16 cellular contexts compared by ENCODE assay signal in the genomic region with DNA sequence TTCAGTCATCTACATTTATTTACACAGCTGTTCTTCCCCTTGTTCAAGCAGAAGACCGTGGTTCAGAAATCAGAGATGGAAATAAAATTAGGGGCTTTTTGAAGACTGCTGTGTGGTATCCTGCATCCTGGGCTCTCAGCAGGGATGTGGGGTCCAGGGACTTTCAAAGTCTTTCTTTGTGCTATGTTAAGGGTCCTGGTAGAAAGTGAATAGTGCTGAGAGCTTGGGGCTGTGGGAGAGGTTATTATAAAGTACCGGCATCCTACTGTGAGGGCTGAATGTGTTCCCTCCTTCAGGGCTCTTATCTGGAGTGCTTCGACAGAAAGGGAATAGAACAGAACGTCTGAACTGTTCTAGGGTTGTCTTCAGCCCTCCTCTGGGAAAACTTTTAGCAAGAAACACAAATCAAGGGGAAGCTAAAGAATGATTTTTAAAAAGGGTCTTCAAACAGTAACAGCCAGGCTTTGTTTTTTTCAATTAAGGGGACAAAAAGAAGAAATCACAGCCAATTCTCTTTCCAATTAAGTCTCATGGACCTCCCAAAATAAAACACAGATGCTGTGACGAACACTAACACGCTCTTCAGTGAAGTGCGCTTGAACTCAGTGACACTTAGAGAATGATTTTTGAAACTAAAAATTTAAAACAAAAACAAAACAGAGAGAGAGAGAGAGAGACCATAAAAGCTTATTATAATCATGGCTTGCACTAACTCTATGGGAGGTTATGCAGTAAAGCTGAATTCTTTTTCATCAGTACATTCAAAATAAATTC. TPM values are rescaled to one million over a fixed set of nuclear protein-coding genes. Genes with fewer than 3 reads are reported as not detected.
DNase-seq lines count a peak whose midpoint lies in the region; ATAC-seq and TF ChIP-seq lines count a peak whose summit lies in the region.
"Had no signal": no experiment of that assay in that cellular context is flagged by ENCODE, and none has a peak within 500 bp of the region (broad histone marks: within the 10 kb centered on the region; RNA-seq: fewer than 3 reads in every experiment).

No MANE protein-coding gene starts in this region.

- H3K4me1 Mint-ChIP-seq in osteocyte (ENCODE audit: unreplicated experiment) = peaks cover 23% of the 10 kb centered on the region

- WGBS in heart left ventricle, 4 donors = 26 to 35% (median 30%) methylated on average over 7 of the region's 7 CpGs

- intact Hi-C loops in heart left ventricle (cut with DNase I) = no loop called here

- H3K4me3 ChIP-seq in HUES6 (ENCODE audit: low read depth, low read length) = peak overlapping the region; percentile 11; the same call in 1 of the 2 replicates
- H3K4me3 ChIP-seq in heart left ventricle = no peak overlapping the region
- H3K4me3 ChIP-seq: SJSA1, tibial nerve had no signal

- DNase-seq in SHP77 (lab: John Stamatoyannopoulos, UW) (peak; percentile 4 to 15), heart left ventricle (no peak), osteocyte (ENCODE audit: extremely low spot score, unreplicated experiment) (no peak), NOMO-1 (lab: John Stamatoyannopoulos, UW; ENCODE audit: unreplicated experiment in 2 of 2) (no peak), DMS153 (lab: John Stamatoyannopoulos, UW) (no peak)
- DNase-seq: NCI-H1436; NCI-H446; stimulated activated naive B cell treated with anti-CD40 and anti-IgM and Interleukin-4, amounts not matched to agents 10 μg/mL and 1 μg/mL and 100 μg/mL, for 72 hours; T-helper 9 cell had no signal

- H3K4me1 ChIP-seq in HUES6 (ENCODE audit: control insufficient read depth, insufficient read depth, low read length) (peaks cover 14% of the 10 kb centered on the region), heart left ventricle (peaks cover 0 to 12% (median 0%) of the 10 kb centered on the region in 12 donors)
- H3K4me1 ChIP-seq: SJSA1, tibial nerve had no signal

- H3K27me3 ChIP-seq in HUES6 (ENCODE audit: control insufficient read depth, insufficient read depth, low read length) (no peaks in the 10 kb centered on the region), heart left ventricle (no peaks in the 10 kb centered on the region)
- H3K27me3 ChIP-seq: SJSA1, tibial nerve had no signal

- H3K9me3 ChIP-seq in HUES6 (ENCODE audit: control insufficient read depth, insufficient read depth, low read depth, low read length) (no peaks in the 10 kb centered on the region), heart left ventricle (no peaks in the 10 kb centered on the region)
- H3K9me3 ChIP-seq: SJSA1, tibial nerve had no signal

- H3K9ac ChIP-seq in HUES6 (ENCODE audit: low read length) = no peak overlapping the region

- H3K27me3 Mint-ChIP-seq in osteocyte (ENCODE audit: unreplicated experiment) = peaks cover 3% of the 10 kb centered on the region

- peak overlapping the region; percentile 89 for H3K27ac Mint-ChIP-seq in osteocyte (ENCODE audit: unreplicated experiment)
- H3K27ac Mint-ChIP-seq: progenitor cell of endocrine pancreas; stimulated activated naive B cell treated with anti-CD40 and anti-IgM and Interleukin-4, amounts not matched to agents 10 μg/mL and 1 μg/mL and 100 μg/mL, for 72 hours had no signal

- no peak for TF ChIP-seq CTCF in heart left ventricle (IDR thresholded peaks at IDR 0.05)
- no peak for TF ChIP-seq CTCF in osteocyte (IDR thresholded peaks at IDR 0.05)

- no peaks in the 10 kb centered on the region for H3K36me3 ChIP-seq in HUES6 (ENCODE audit: control insufficient read depth, insufficient read depth, low read length)
- H3K36me3 ChIP-seq in heart left ventricle = no peaks in the 10 kb centered on the region
- H3K36me3 ChIP-seq: SJSA1, tibial nerve had no signal

- H3K36me3 Mint-ChIP-seq in osteocyte (ENCODE audit: unreplicated experiment) = no peaks in the 10 kb centered on the region
- H3K36me3 Mint-ChIP-seq: stimulated activated naive B cell treated with anti-CD40 and anti-IgM and Interleukin-4, amounts not matched to agents 10 μg/mL and 1 μg/mL and 100 μg/mL, for 72 hours had no signal

- peak; percentile 82 to 94 (median 86) for ATAC-seq in heart left ventricle
- ATAC-seq in GM21529 (IDR thresholded peaks at IDR 0.05; ENCODE audit: unreplicated experiment) = no peak
- ATAC-seq: activated CD4-positive, CD25-positive, alpha-beta regulatory T cell treated with anti-CD3 and anti-CD28 coated beads, Interleukin-2, amount 50 U/mL, for 24 hours; stimulated activated naive B cell treated with anti-CD40 and anti-IgM and Interleukin-4, amounts not matched to agents 10 μg/mL and 1 μg/mL and 100 μg/mL, for 72 hours had no signal

- H3K4me3 Mint-ChIP-seq in osteocyte (ENCODE audit: unreplicated experiment) = peak overlapping the region; percentile 29
- H3K4me3 Mint-ChIP-seq: stimulated activated naive B cell treated with anti-CD40 and anti-IgM and Interleukin-4, amounts not matched to agents 10 μg/mL and 1 μg/mL and 100 μg/mL, for 72 hours had no signal

- H3K27ac ChIP-seq in HUES6 (ENCODE audit: low read depth, low read length) = no peak overlapping the region
- peak overlapping the region in 1 of 12 donors; percentile 26 for H3K27ac ChIP-seq in heart left ventricle
- H3K27ac ChIP-seq: SJSA1, tibial nerve had no signal

- no peak for TF ChIP-seq POLR2A in heart left ventricle (IDR thresholded peaks at IDR 0.05)

- no peaks in the 10 kb centered on the region for H3K9me3 Mint-ChIP-seq in osteocyte (ENCODE audit: unreplicated experiment)
- H3K9me3 Mint-ChIP-seq: stimulated activated naive B cell treated with anti-CD40 and anti-IgM and Interleukin-4, amounts not matched to agents 10 μg/mL and 1 μg/mL and 100 μg/mL, for 72 hours had no signal

RNA-seq across cellular contexts. Expression of a gene that starts 15.7 kb away (rescaled TPM):
- 100 to 1,000 TPM in 2 of 9 donors, 10 to 100 TPM in 7; 49.5 to 120 (median 66.1) TPM for total RNA-seq in heart left ventricle
- polyA plus RNA-seq in heart left ventricle = 100 to 1,000 TPM in 1 of 2 donors, 10 to 100 TPM in 1; 56.2 to 153 TPM
- total RNA-seq in osteocyte = 19.1 and 19.9 TPM in 2 replicates
- total RNA-seq: endothelial cell of umbilical vein had no signal

Comparison
In these comparisons a context has a peak if more than half of its experiments do, and no peak if none do; other contexts are left out.
1. DNase-seq: peak in SHP77 (2 of 2); none in heart left ventricle (0 of 5), osteocyte (single experiment), NOMO-1 (0 of 2) and DMS153 (single experiment).